Comparison of ENCODE assay signal across 11 cellular contexts in the genomic region with DNA sequence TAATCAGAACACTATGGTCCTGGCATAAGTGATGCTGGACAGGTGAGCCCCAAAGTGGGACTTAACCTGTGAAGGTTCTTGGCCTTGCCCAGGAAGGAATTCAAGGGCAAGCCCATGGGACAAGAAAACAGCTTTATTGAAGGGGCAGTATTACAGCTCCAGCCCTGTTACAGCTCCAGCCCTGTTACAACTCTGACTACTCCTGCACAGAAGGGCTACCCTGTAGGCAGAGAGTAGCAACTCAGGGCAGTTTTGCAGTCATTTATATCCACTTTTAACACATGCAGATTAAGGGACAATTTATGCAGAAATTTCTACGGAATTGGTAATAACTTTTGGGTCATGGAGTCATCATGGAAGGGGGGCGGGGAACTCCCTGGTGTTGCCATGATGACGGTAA. TPM values are rescaled to one million over a fixed set of nuclear protein-coding genes. Genes with fewer than 3 reads are reported as not detected.
"Had no signal": no experiment of that assay in that cellular context is flagged by ENCODE, and none has a peak within 500 bp of the region (broad histone marks: within the 10 kb centered on the region; RNA-seq: fewer than 3 reads in every experiment).

No MANE protein-coding gene starts in this region.

- H3K9ac ChIP-seq: GM23248 had no signal

- H3K36me3 ChIP-seq: HAP-1 had no signal

- H3K4me3 ChIP-seq: GM23248, GM23338, HAP-1 had no signal

- H3K27ac ChIP-seq: GM23248 had no signal

- ATAC-seq: GM23338, HCT116 had no signal

- DNase-seq: GM23248, GOT3, H7, H9, HCEC 1CT, HFFc6 had no signal

- H3K4me1 ChIP-seq: HAP-1 had no signal

- H3K9me3 ChIP-seq: HAP-1 had no signal

RNA-seq across cellular contexts. Expression of gene IL37, which starts 15.7 kb away (rescaled TPM):
- total RNA-seq: GM23248, GM23338, H1, H4, H9, HFFc6 had no signal

RNA-seq across cellular contexts. Expression of gene IL36G, which starts 51.1 kb away (rescaled TPM):
- total RNA-seq: GM23248, GM23338, H1, H4, H7, H9, HFFc6 had no signal
